In genomic region chr19:35042056-35042730, GRCh38 we compare ENCODE assay signal across 1 cellular context.
TF ChIP-seq lines count a peak whose summit lies in the region.

No MANE protein-coding gene starts in this region.

TF ChIP-seq in HepG2, 621 proteins besides CTCF, POLR2A, EP300 and RAD21 (continues in another document):
- TF ChIP-seq MEIS2 (CRISPR knock-in tag; IDR thresholded peaks at IDR 0.05) = peak; percentile 67; the same call in 1 of the 2 replicates
- TF ChIP-seq RBAK (CRISPR knock-in tag; IDR thresholded peaks at IDR 0.05) = no peak
- no peak for TF ChIP-seq HNF4G (IDR thresholded peaks at IDR 0.05; ENCODE audit: borderline replicate concordance, low read depth, low read length)
- no peak for TF ChIP-seq HNF4G (CRISPR knock-in tag; IDR thresholded peaks at IDR 0.05; ENCODE audit: borderline replicate concordance, low read depth)
- TF ChIP-seq, protein P1, sequence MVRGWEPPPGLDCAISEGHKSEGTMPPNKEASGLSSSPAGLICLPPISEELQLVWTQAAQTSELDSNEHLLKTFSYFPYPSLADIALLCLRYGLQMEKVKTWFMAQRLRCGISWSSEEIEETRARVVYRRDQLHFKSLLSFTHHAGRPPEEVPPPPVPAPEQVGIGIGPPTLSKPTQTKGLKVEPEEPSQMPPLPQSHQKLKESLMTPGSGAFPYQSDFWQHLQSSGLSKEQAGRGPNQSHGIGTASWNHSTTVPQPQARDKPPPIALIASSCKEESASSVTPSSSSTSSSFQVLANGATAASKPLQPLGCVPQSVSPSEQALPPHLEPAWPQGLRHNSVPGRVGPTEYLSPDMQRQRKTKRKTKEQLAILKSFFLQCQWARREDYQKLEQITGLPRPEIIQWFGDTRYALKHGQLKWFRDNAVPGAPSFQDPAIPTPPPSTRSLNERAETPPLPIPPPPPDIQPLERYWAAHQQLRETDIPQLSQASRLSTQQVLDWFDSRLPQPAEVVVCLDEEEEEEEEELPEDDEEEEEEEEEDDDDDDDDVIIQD (CRISPR knock-in tag; IDR thresholded peaks at IDR 0.05; ENCODE audit: low read depth) = 0 out of 2 replicates have a peak, but pooled peaks have one; percentile 28
- TF ChIP-seq FOXA1 (IDR thresholded peaks at IDR 0.05) = no peak
- no peak for TF ChIP-seq FOXA1 (CRISPR knock-in tag; IDR thresholded peaks at IDR 0.05)
- TF ChIP-seq NKX3-1 (CRISPR knock-in tag; IDR thresholded peaks at IDR 0.05) = peak; percentile 52; the same call in 1 of the 2 replicates
- TF ChIP-seq, protein P2, sequence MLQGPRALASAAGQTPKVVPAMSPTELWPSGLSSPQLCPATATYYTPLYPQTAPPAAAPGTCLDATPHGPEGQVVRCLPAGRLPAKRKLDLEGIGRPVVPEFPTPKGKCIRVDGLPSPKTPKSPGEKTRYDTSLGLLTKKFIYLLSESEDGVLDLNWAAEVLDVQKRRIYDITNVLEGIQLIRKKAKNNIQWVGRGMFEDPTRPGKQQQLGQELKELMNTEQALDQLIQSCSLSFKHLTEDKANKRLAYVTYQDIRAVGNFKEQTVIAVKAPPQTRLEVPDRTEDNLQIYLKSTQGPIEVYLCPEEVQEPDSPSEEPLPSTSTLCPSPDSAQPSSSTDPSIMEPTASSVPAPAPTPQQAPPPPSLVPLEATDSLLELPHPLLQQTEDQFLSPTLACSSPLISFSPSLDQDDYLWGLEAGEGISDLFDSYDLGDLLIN (CRISPR knock-in tag; IDR thresholded peaks at IDR 0.05; ENCODE audit: borderline replicate concordance) = no peak; the same call in 1 of the 2 replicates
- TF ChIP-seq, protein P3, sequence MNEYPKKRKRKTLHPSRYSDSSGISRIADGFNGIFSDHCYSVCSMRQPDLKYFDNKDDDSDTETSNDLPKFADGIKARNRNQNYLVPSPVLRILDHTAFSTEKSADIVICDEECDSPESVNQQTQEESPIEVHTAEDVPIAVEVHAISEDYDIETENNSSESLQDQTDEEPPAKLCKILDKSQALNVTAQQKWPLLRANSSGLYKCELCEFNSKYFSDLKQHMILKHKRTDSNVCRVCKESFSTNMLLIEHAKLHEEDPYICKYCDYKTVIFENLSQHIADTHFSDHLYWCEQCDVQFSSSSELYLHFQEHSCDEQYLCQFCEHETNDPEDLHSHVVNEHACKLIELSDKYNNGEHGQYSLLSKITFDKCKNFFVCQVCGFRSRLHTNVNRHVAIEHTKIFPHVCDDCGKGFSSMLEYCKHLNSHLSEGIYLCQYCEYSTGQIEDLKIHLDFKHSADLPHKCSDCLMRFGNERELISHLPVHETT (CRISPR knock-in tag; conservative IDR thresholded peaks at IDR 0.05) = no peak
- peak; percentile 81 for TF ChIP-seq ZNF574 (CRISPR knock-in tag; IDR thresholded peaks at IDR 0.05)
- 0 out of 2 replicates have a peak, but pooled peaks have one; percentile 43 for TF ChIP-seq ZNF138 (CRISPR knock-in tag; IDR thresholded peaks at IDR 0.05; ENCODE audit: low read depth)
- TF ChIP-seq ZFP62 (CRISPR knock-in tag; IDR thresholded peaks at IDR 0.05) = no peak
- no peak for TF ChIP-seq RAD51 (IDR thresholded peaks at IDR 0.05; ENCODE audit: borderline replicate concordance)
- no peak for TF ChIP-seq WIZ (CRISPR knock-in tag; IDR thresholded peaks at IDR 0.05)
- peak; percentile 75; the same call in 1 of the 2 replicates for TF ChIP-seq ZFX (CRISPR knock-in tag; IDR thresholded peaks at IDR 0.05; ENCODE audit: low read depth)
- TF ChIP-seq MLLT10 (CRISPR knock-in tag; IDR thresholded peaks at IDR 0.05) = no peak
- no peak for TF ChIP-seq SOX6 (IDR thresholded peaks at IDR 0.05)
- no peak for TF ChIP-seq SOX6 (CRISPR knock-in tag; IDR thresholded peaks at IDR 0.05)
- TF ChIP-seq ZNF335 (CRISPR knock-in tag; IDR thresholded peaks at IDR 0.05) = no peak
- peak; percentile 53 for TF ChIP-seq BCL6 (CRISPR knock-in tag; IDR thresholded peaks at IDR 0.05)
- TF ChIP-seq ZBTB14 (CRISPR knock-in tag; IDR thresholded peaks at IDR 0.05) = no peak
- no peak for TF ChIP-seq ZNF766 (CRISPR knock-in tag; IDR thresholded peaks at IDR 0.05; ENCODE audit: borderline replicate concordance)
- TF ChIP-seq, protein P4, sequence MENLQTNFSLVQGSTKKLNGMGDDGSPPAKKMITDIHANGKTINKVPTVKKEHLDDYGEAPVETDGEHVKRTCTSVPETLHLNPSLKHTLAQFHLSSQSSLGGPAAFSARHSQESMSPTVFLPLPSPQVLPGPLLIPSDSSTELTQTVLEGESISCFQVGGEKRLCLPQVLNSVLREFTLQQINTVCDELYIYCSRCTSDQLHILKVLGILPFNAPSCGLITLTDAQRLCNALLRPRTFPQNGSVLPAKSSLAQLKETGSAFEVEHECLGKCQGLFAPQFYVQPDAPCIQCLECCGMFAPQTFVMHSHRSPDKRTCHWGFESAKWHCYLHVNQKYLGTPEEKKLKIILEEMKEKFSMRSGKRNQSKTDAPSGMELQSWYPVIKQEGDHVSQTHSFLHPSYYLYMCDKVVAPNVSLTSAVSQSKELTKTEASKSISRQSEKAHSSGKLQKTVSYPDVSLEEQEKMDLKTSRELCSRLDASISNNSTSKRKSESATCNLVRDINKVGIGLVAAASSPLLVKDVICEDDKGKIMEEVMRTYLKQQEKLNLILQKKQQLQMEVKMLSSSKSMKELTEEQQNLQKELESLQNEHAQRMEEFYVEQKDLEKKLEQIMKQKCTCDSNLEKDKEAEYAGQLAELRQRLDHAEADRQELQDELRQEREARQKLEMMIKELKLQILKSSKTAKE (CRISPR knock-in tag; IDR thresholded peaks at IDR 0.05; ENCODE audit: borderline replicate concordance) = peak; percentile 38
- TF ChIP-seq, protein P5, sequence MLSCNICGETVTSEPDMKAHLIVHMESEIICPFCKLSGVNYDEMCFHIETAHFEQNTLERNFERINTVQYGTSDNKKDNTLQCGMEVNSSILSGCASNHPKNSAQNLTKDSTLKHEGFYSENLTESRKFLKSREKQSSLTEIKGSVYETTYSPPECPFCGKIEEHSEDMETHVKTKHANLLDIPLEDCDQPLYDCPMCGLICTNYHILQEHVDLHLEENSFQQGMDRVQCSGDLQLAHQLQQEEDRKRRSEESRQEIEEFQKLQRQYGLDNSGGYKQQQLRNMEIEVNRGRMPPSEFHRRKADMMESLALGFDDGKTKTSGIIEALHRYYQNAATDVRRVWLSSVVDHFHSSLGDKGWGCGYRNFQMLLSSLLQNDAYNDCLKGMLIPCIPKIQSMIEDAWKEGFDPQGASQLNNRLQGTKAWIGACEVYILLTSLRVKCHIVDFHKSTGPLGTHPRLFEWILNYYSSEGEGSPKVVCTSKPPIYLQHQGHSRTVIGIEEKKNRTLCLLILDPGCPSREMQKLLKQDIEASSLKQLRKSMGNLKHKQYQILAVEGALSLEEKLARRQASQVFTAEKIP (CRISPR knock-in tag; IDR thresholded peaks at IDR 0.05; ENCODE audit: borderline replicate concordance) = no peak
- no peak for TF ChIP-seq ATRX (CRISPR knock-in tag; IDR thresholded peaks at IDR 0.05; ENCODE audit: borderline replicate concordance)
- TF ChIP-seq ETV5 (CRISPR knock-in tag; IDR thresholded peaks at IDR 0.05; ENCODE audit: borderline replicate concordance) = peak; percentile 43
- no peak for TF ChIP-seq FOSL1 (CRISPR knock-in tag; IDR thresholded peaks at IDR 0.05; ENCODE audit: borderline replicate concordance)
- TF ChIP-seq CC2D1A (CRISPR knock-in tag; IDR thresholded peaks at IDR 0.05) = no peak
- no peak for TF ChIP-seq ZXDC (CRISPR knock-in tag; IDR thresholded peaks at IDR 0.05)
- TF ChIP-seq YY1 (IDR thresholded peaks at IDR 0.05; ENCODE audit: insufficient read depth, insufficient replicate concordance, low read depth, low read length) = peak; percentile 77
- no peak for TF ChIP-seq ZNF367 (CRISPR knock-in tag; IDR thresholded peaks at IDR 0.05; ENCODE audit: borderline replicate concordance)
- peak; percentile 18; the same call in 1 of the 2 replicates for TF ChIP-seq ZMYM4 (CRISPR knock-in tag; IDR thresholded peaks at IDR 0.05)
- TF ChIP-seq, protein P6, sequence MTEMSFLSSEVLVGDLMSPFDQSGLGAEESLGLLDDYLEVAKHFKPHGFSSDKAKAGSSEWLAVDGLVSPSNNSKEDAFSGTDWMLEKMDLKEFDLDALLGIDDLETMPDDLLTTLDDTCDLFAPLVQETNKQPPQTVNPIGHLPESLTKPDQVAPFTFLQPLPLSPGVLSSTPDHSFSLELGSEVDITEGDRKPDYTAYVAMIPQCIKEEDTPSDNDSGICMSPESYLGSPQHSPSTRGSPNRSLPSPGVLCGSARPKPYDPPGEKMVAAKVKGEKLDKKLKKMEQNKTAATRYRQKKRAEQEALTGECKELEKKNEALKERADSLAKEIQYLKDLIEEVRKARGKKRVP (CRISPR knock-in tag; IDR thresholded peaks at IDR 0.05) = no peak
- TF ChIP-seq, protein P7, sequence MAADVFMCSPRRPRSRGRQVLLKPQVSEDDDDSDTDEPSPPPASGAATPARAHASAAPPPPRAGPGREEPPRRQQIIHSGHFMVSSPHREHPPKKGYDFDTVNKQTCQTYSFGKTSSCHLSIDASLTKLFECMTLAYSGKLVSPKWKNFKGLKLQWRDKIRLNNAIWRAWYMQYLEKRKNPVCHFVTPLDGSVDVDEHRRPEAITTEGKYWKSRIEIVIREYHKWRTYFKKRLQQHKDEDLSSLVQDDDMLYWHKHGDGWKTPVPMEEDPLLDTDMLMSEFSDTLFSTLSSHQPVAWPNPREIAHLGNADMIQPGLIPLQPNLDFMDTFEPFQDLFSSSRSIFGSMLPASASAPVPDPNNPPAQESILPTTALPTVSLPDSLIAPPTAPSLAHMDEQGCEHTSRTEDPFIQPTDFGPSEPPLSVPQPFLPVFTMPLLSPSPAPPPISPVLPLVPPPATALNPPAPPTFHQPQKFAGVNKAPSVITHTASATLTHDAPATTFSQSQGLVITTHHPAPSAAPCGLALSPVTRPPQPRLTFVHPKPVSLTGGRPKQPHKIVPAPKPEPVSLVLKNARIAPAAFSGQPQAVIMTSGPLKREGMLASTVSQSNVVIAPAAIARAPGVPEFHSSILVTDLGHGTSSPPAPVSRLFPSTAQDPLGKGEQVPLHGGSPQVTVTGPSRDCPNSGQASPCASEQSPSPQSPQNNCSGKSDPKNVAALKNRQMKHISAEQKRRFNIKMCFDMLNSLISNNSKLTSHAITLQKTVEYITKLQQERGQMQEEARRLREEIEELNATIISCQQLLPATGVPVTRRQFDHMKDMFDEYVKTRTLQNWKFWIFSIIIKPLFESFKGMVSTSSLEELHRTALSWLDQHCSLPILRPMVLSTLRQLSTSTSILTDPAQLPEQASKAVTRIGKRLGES (CRISPR knock-in tag; IDR thresholded peaks at IDR 0.05; ENCODE audit: borderline replicate concordance) = peak; percentile 77; the same call in 1 of the 2 replicates
- peak; percentile 89 for TF ChIP-seq MED1 (CRISPR knock-in tag; IDR thresholded peaks at IDR 0.05)
- peak; percentile 61 for TF ChIP-seq SRSF1 (optimal IDR thresholded peaks at IDR 0.05; ENCODE audit: low read depth, low read length)
- TF ChIP-seq, protein P8, sequence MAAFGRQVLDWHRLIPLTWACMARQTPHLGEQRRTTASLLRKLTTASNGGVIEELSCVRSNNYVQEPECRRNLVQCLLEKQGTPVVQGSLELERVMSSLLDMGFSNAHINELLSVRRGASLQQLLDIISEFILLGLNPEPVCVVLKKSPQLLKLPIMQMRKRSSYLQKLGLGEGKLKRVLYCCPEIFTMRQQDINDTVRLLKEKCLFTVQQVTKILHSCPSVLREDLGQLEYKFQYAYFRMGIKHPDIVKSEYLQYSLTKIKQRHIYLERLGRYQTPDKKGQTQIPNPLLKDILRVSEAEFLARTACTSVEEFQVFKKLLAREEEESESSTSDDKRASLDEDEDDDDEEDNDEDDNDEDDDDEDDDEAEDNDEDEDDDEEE (CRISPR knock-in tag; IDR thresholded peaks at IDR 0.05) = peak; percentile 82; the same call in 1 of the 2 replicates
